ENCODE assay signal across 22 cellular contexts in genomic region chr22:27617214-27617881, GRCh38.
DNase-seq lines count a peak whose midpoint lies in the region; ATAC-seq, FAIRE-seq and TF ChIP-seq lines count a peak whose summit lies in the region.
"Had no signal": no experiment of that assay in that cellular context is flagged by ENCODE, and none has a peak within 500 bp of the region (broad histone marks: within the 10 kb centered on the region; RNA-seq: fewer than 3 reads in every experiment).

No MANE protein-coding gene starts in this region.

- no peak overlapping the region for H3K4me3 ChIP-seq in Loucy (ENCODE audit: low read length, poor library complexity, severe bottlenecking)
- H3K4me3 ChIP-seq in cardiac fibroblast (replicated peaks in 1 of 2; ENCODE audit: low read depth in 2 of 2, low read length in 2 of 2): no peak overlapping the region
- H3K4me3 ChIP-seq in HepG2 (replicated peaks in 1 of 3; ENCODE audit: insufficient read depth in 1 of 3, low read depth in 2 of 3, low read length in 3 of 3): no peak overlapping the region
- H3K4me3 ChIP-seq in heart left ventricle: no peak overlapping the region
- H3K4me3 ChIP-seq: adrenal gland, esophagus squamous epithelium, lung, testis had no signal

- POLR2A ChIA-PET in HepG2 (lab: Yijun Ruan, JAX): no interaction called here

- no peaks in the 10 kb centered on the region for H3K36me3 Mint-ChIP-seq in Calu3 (ENCODE audit: insufficient read depth, unreplicated experiment)
- no peaks in the 10 kb centered on the region for H3K36me3 Mint-ChIP-seq in activated naive CD4-positive, alpha-beta T cell treated with anti-CD3 and anti-CD28 coated beads for 36 hours (ENCODE audit: low read depth)
- H3K36me3 Mint-ChIP-seq: CD4-positive, alpha-beta memory T cell; stimulated activated effector memory CD8-positive, alpha-beta T cell treated with anti-CD3 and anti-CD28 coated beads, Interleukin-12 subunit alpha, Interleukin-12 subunit beta, amount 100 ng/mL, for 72 hours had no signal

- no peaks in the 10 kb centered on the region for H3K79me2 ChIP-seq in Loucy (ENCODE audit: insufficient read depth, low read length)
- no peaks in the 10 kb centered on the region for H3K79me2 ChIP-seq in HepG2 (ENCODE audit: insufficient read depth, low read length)

- no peaks in the 10 kb centered on the region for H3F3A ChIP-seq in Loucy (ENCODE audit: low read depth)

- H3K4me1 ChIP-seq in Loucy (ENCODE audit: insufficient read depth, low read length, poor library complexity, severe bottlenecking) (peaks cover 15% of the 10 kb centered on the region), HepG2 (ENCODE audit: insufficient read depth, low read length) (no peaks in the 10 kb centered on the region), heart left ventricle (peaks cover 0 to 7% (median 0%) of the 10 kb centered on the region in 12 donors)
- H3K4me1 ChIP-seq: adrenal gland had no signal

- no peak overlapping the region for H3K4me2 ChIP-seq in Loucy (ENCODE audit: low read depth, low read length, poor library complexity, severe bottlenecking)
- no peak overlapping the region for H3K4me2 ChIP-seq in HepG2 (ENCODE audit: low read depth, low read length)

- in situ Hi-C loops in HepG2 (cut with HindIII; ENCODE audit: extremely low pct_ligation_motif_present, low pct_unique_long_range_greater_than_20kb): no loop called here

- no peak for TF ChIP-seq POLR2A in HepG2 (IDR thresholded peaks at IDR 0.05; ENCODE audit: insufficient read depth in 1 of 2, low read depth in 2 of 2, low read length in 2 of 2)
- no peak for TF ChIP-seq POLR2A in heart left ventricle (IDR thresholded peaks at IDR 0.05)

- no peaks in the 10 kb centered on the region for H3K9me2 ChIP-seq in Loucy (replicated peaks; ENCODE audit: low read depth, low read length)

- intact Hi-C loops in Calu3 (cut with micrococcal nuclease; ENCODE audit: unreplicated experiment): loop anchor here (5.0 kb wide), 1 partner anchor 210 kb away; no protein-coding TSS in a partner anchor
- intact Hi-C loops in HepG2 (cut with micrococcal nuclease; ENCODE audit: unreplicated experiment): no loop called here
- intact Hi-C loops in activated naive CD4-positive, alpha-beta T cell treated with anti-CD3 and anti-CD28 coated beads for 36 hours (cut with micrococcal nuclease): no loop called here
- intact Hi-C loops in heart left ventricle (cut with DNase I): no loop called here

- no peak for TF ChIP-seq EP300 in HepG2 (IDR thresholded peaks at IDR 0.05; ENCODE audit: low read depth in 2 of 2, low read length in 2 of 2)
- no peak for TF ChIP-seq EP300 in HepG2 (CRISPR knock-in tag; IDR thresholded peaks at IDR 0.05; ENCODE audit: borderline replicate concordance)

- WGBS in HepG2 (ENCODE audit: low lambda C conversion rate): 38% methylated on average over 2 of the region's 2 CpGs
- WGBS in heart left ventricle, 4 donors: 44 to 93% (median 68%) methylated on average over 2 of the region's 2 CpGs

- H3K36me3 ChIP-seq in Loucy (ENCODE audit: insufficient read depth, low read length) (no peaks in the 10 kb centered on the region), HepG2 (replicated peaks in 1 of 2; ENCODE audit: control insufficient read depth in 1 of 2, insufficient read depth in 2 of 2, low read length in 2 of 2) (no peaks in the 10 kb centered on the region), heart left ventricle (no peaks in the 10 kb centered on the region)
- H3K36me3 ChIP-seq: adrenal gland, esophagus squamous epithelium had no signal

- no peak overlapping the region for H3K4me3 Mint-ChIP-seq in Calu3 (ENCODE audit: low read depth, unreplicated experiment)
- no peak overlapping the region for H3K4me3 Mint-ChIP-seq in activated naive CD4-positive, alpha-beta T cell treated with anti-CD3 and anti-CD28 coated beads for 36 hours
- H3K4me3 Mint-ChIP-seq: activated CD4-positive, alpha-beta T cell treated with anti-CD3 and anti-CD28 coated beads, Interleukin-2, amount 10 ng/mL, durations not matched to agents 7 days and 5 days; CD4-positive, alpha-beta memory T cell; stimulated activated effector memory CD8-positive, alpha-beta T cell treated with anti-CD3 and anti-CD28 coated beads, Interleukin-12 subunit alpha, Interleukin-12 subunit beta, amount 100 ng/mL, for 72 hours had no signal

- no peaks in the 10 kb centered on the region for H3K9me3 Mint-ChIP-seq in Calu3 (ENCODE audit: low read depth, unreplicated experiment)
- H3K9me3 Mint-ChIP-seq in activated naive CD4-positive, alpha-beta T cell treated with anti-CD3 and anti-CD28 coated beads for 36 hours: no peaks in the 10 kb centered on the region
- H3K9me3 Mint-ChIP-seq: activated CD4-positive, alpha-beta T cell treated with anti-CD3 and anti-CD28 coated beads, Interleukin-2, amount 10 ng/mL, durations not matched to agents 7 days and 5 days; stimulated activated effector memory CD8-positive, alpha-beta T cell treated with anti-CD3 and anti-CD28 coated beads, Interleukin-12 subunit alpha, Interleukin-12 subunit beta, amount 100 ng/mL, for 72 hours had no signal

- H3K9ac ChIP-seq in Loucy (ENCODE audit: low read depth, low read length, poor library complexity, severe bottlenecking) (no peak overlapping the region), HepG2 (ENCODE audit: insufficient read depth, low read depth, low read length) (no peak overlapping the region)

- BruUV-seq in Calu3 (replicated peaks; lab: Mats Ljungman, UMichigan) (no TSS peak), HepG2 (replicated peaks; lab: Mats Ljungman, UMichigan) (no TSS peak)

- no peak overlapping the region for H3K27ac Mint-ChIP-seq in Calu3 (ENCODE audit: unreplicated experiment)
- no peak overlapping the region for H3K27ac Mint-ChIP-seq in activated naive CD4-positive, alpha-beta T cell treated with anti-CD3 and anti-CD28 coated beads for 36 hours
- H3K27ac Mint-ChIP-seq: activated CD4-positive, alpha-beta T cell treated with anti-CD3 and anti-CD28 coated beads, Interleukin-2, amount 10 ng/mL, durations not matched to agents 7 days and 5 days; CD4-positive, alpha-beta memory T cell; stimulated activated effector memory CD8-positive, alpha-beta T cell treated with anti-CD3 and anti-CD28 coated beads, Interleukin-12 subunit alpha, Interleukin-12 subunit beta, amount 100 ng/mL, for 72 hours had no signal

- H3K9me3 ChIP-seq in Loucy (ENCODE audit: insufficient read depth, low read depth, low read length): no peaks in the 10 kb centered on the region
- H3K9me3 ChIP-seq in HepG2 (ENCODE audit: low read length): no peaks in the 10 kb centered on the region
- H3K9me3 ChIP-seq in heart left ventricle: peaks cover 0 to 4% (median 0%) of the 10 kb centered on the region in 12 donors
- H3K9me3 ChIP-seq: adrenal gland, esophagus squamous epithelium, testis had no signal

- ATAC-seq in HepG2 (peak; percentile 30; the same call in 1 of the 3 replicates), heart left ventricle (no peak)
- ATAC-seq: right cardiac atrium; stimulated activated effector memory CD8-positive, alpha-beta T cell treated with anti-CD3 and anti-CD28 coated beads, Interleukin-12 subunit alpha, Interleukin-12 subunit beta, amount 100 ng/mL, for 72 hours had no signal

- H3K27me3 ChIP-seq in Loucy (ENCODE audit: insufficient read depth, low read length, poor library complexity, severe bottlenecking) (no peaks in the 10 kb centered on the region), HepG2 (ENCODE audit: control insufficient read depth in 1 of 2, insufficient read depth in 2 of 2, low read length in 2 of 2) (peaks cover 0 to 15% of the 10 kb centered on the region in 2 experiments; a peak in 3 of 5 replicates), heart left ventricle (peaks cover 5 to 24% (median 18%) of the 10 kb centered on the region in 9 donors)
- H3K27me3 ChIP-seq: testis had no signal

- CTCF ChIA-PET in Calu3 (lab: Charles Lee): interaction anchor here (0.6 to 1.2 kb wide), 4 partner anchors 70 to 861 kb away, joined by 3 to 8 read pairs (median 4); no protein-coding TSS in a partner anchor
- CTCF ChIA-PET in HepG2 (lab: Yijun Ruan, JAX; ENCODE audit: low intra/inter-chr PET ratio, low total read pairs): no interaction called here
- CTCF ChIA-PET in activated naive CD4-positive, alpha-beta T cell treated with anti-CD3 and anti-CD28 coated beads for 36 hours (lab: Charles Lee): no interaction called here

- H2AFZ ChIP-seq in Loucy (ENCODE audit: low read length) (no peak overlapping the region), HepG2 (ENCODE audit: low read length) (no peak overlapping the region)

- peaks cover 23% of the 10 kb centered on the region for H3K4me1 Mint-ChIP-seq in Calu3 (ENCODE audit: low read depth, unreplicated experiment)
- H3K4me1 Mint-ChIP-seq in activated naive CD4-positive, alpha-beta T cell treated with anti-CD3 and anti-CD28 coated beads for 36 hours (ENCODE audit: low read depth): no peaks in the 10 kb centered on the region
- H3K4me1 Mint-ChIP-seq: CD4-positive, alpha-beta memory T cell; stimulated activated effector memory CD8-positive, alpha-beta T cell treated with anti-CD3 and anti-CD28 coated beads, Interleukin-12 subunit alpha, Interleukin-12 subunit beta, amount 100 ng/mL, for 72 hours had no signal

- peaks cover 65% of the 10 kb centered on the region for H3K27me3 Mint-ChIP-seq in Calu3 (ENCODE audit: unreplicated experiment)
- H3K27me3 Mint-ChIP-seq in activated naive CD4-positive, alpha-beta T cell treated with anti-CD3 and anti-CD28 coated beads for 36 hours (ENCODE audit: low read depth): peaks cover 19% of the 10 kb centered on the region

- H3K27ac ChIP-seq in HepG2 (ENCODE audit: extremely low read length, insufficient read depth, low read length): no peak overlapping the region
- H3K27ac ChIP-seq in heart left ventricle: no peak overlapping the region
- H3K27ac ChIP-seq: adrenal gland, esophagus squamous epithelium, RWPE1, testis had no signal

- TF ChIP-seq CTCF in Calu3 (IDR thresholded peaks at IDR 0.05; ENCODE audit: unreplicated experiment) (peak; percentile 32), Loucy (conservative IDR thresholded peaks at IDR 0.05; ENCODE audit: low read length) (0 out of 2 replicates have a peak, but pooled peaks have one; percentile 18), cardiac fibroblast (IDR thresholded peaks at IDR 0.05; ENCODE audit: low read depth, low read length) (peak; percentile 3), HepG2 (CRISPR knock-in tag; IDR thresholded peaks at IDR 0.05) (no peak), heart left ventricle (IDR thresholded peaks at IDR 0.05) (no peak)

- DNase-seq in Calu3: no peak
- no peak for DNase-seq in cardiac fibroblast (ENCODE audit: low read depth in 2 of 2)
- DNase-seq in HepG2 (ENCODE audit: low spot score): no peak
- DNase-seq in activated naive CD4-positive, alpha-beta T cell treated with anti-CD3 and anti-CD28 coated beads for 36 hours: no peak
- no peak for DNase-seq in heart left ventricle
- no peak for DNase-seq in NCI-H1105 treated with DMSO at 0.1 percent for 48 hours (lab: John Stamatoyannopoulos, UW)
- DNase-seq: activated CD4-positive, alpha-beta T cell treated with anti-CD3 and anti-CD28 coated beads, Interleukin-2, amount 10 ng/mL, durations not matched to agents 7 days and 5 days; activated CD8-positive, alpha-beta memory T cell treated with anti-CD3 and anti-CD28 coated beads, Interleukin-2, amount 50 U/mL, for 48 hours; activated effector memory CD4-positive, alpha-beta T cell treated with Interleukin-2 at 50 U/mL for 16 hours; adrenal gland; caudate nucleus; CD4-positive, alpha-beta memory T cell; DMS79 treated with DMSO at 0.1 percent for 48 hours; esophagus squamous epithelium; KG1; NCI-H2227 treated with DMSO at 0.1 percent for 48 hours; right cardiac atrium; testis had no signal

- no peak for TF ChIP-seq RAD21 in HepG2 (CRISPR knock-in tag; IDR thresholded peaks at IDR 0.05)

- FAIRE-seq in HepG2 (lab: Jason Lieb, UNC): no peak

- no peaks in the 10 kb centered on the region for H4K20me1 ChIP-seq in Loucy (ENCODE audit: insufficient read depth, low read length, poor library complexity, severe bottlenecking)
- no peaks in the 10 kb centered on the region for H4K20me1 ChIP-seq in HepG2 (ENCODE audit: insufficient read depth, low read length)

Comparison
In these comparisons a context has a peak if more than half of its experiments do, and no peak if none do; other contexts are left out.
1. CTCF ChIP-seq: peak in Calu3 (single experiment), Loucy (single experiment) and cardiac fibroblast (single experiment); none in HepG2 (single experiment) and heart left ventricle (0 of 12).